Comparison of ENCODE assay signal across 28 cellular contexts in the genomic region with DNA sequence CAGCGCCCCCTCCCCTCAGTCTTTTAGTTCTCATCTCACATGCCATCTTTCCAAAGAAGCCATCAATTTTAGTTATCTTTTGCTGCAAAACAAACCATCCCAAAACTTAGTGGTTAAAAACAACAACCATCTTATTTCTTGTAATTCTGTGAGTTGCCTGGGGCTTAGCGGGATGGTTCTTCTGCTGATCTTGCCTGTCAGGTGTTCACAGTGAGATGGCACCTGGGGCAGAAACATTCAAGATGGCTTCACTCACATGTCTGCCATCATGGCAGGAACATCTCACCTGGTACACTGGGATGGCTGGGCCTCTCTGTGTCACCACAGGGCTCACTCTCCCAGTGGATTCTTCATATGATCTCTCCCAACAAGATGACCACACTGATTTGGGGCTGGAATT.
DNase-seq lines count a peak whose midpoint lies in the region; ATAC-seq, FAIRE-seq and TF ChIP-seq lines count a peak whose summit lies in the region.
"Had no signal": no experiment of that assay in that cellular context is flagged by ENCODE, and none has a peak within 500 bp of the region (broad histone marks: within the 10 kb centered on the region; RNA-seq: fewer than 3 reads in every experiment).

No MANE protein-coding gene starts in this region.

- no peak overlapping the region for H2BK120ac ChIP-seq in H9 (ENCODE audit: low read depth, low read length, poor library complexity, severe bottlenecking)

- no peak overlapping the region for H2AK5ac ChIP-seq in H9 (ENCODE audit: insufficient read length, low read length)

- H3K9me3 ChIP-seq in H9 (ENCODE audit: control insufficient read depth, low read depth, low read length): no peaks in the 10 kb centered on the region
- H3K9me3 ChIP-seq in HepG2 (ENCODE audit: low read length): no peaks in the 10 kb centered on the region
- H3K9me3 ChIP-seq: BE2C, BLaER1 had no signal

- H3K27me3 Mint-ChIP-seq in GM23338 (ENCODE audit: insufficient read depth, low read depth, poor library complexity): peaks cover 18% of the 10 kb centered on the region
- H3K27me3 Mint-ChIP-seq in H9 (ENCODE audit: low read depth): no peaks in the 10 kb centered on the region
- no peaks in the 10 kb centered on the region for H3K27me3 Mint-ChIP-seq in mesothelial cell of epicardium (ENCODE audit: low read depth)

- no peak overlapping the region for H4K91ac ChIP-seq in H9 (ENCODE audit: insufficient read length, low read depth, low read length)

- POLR2A ChIA-PET in HepG2 (lab: Yijun Ruan, JAX): no interaction called here

- no peak overlapping the region for H2BK12ac ChIP-seq in H9 (ENCODE audit: insufficient read length, low read depth, low read length)

- no peak overlapping the region for H3K56ac ChIP-seq in H9 (ENCODE audit: insufficient read length, low read depth, low read length)

- no peak for TF ChIP-seq RAD21 in HepG2 (CRISPR knock-in tag; IDR thresholded peaks at IDR 0.05)

- H3K4me1 Mint-ChIP-seq in GM23338: peaks cover 56% of the 10 kb centered on the region
- peaks cover 48 to 49% of the 10 kb centered on the region in 2 experiments for H3K4me1 Mint-ChIP-seq in H9
- H3K4me1 Mint-ChIP-seq in mesothelial cell of epicardium: no peaks in the 10 kb centered on the region
- H3K4me1 Mint-ChIP-seq: CD4-positive, alpha-beta memory T cell; CD4-positive, CD25-positive, alpha-beta regulatory T cell; CD8-positive, alpha-beta memory T cell had no signal

- no peak overlapping the region for H2BK20ac ChIP-seq in H9 (ENCODE audit: low read depth, low read length, poor library complexity, severe bottlenecking)

- no peaks in the 10 kb centered on the region for H3K79me2 ChIP-seq in GM23338 (replicated peaks; ENCODE audit: insufficient read depth)
- H3K79me2 ChIP-seq in H9 (ENCODE audit: insufficient read depth, low read length): no peaks in the 10 kb centered on the region
- no peaks in the 10 kb centered on the region for H3K79me2 ChIP-seq in HepG2 (ENCODE audit: insufficient read depth, low read length)

- H3K23ac ChIP-seq in H9 (ENCODE audit: insufficient read length, low read depth, low read length): no peak overlapping the region

- no peak for TF ChIP-seq POLR2A in HepG2 (IDR thresholded peaks at IDR 0.05; ENCODE audit: insufficient read depth in 1 of 2, low read depth in 2 of 2, low read length in 2 of 2)

- no TSS peak for BruUV-seq in HepG2 (replicated peaks; lab: Mats Ljungman, UMichigan)

- H3K4me1 ChIP-seq in GM23338 (ENCODE audit: insufficient read depth) (peaks cover 41% of the 10 kb centered on the region), H9 (ENCODE audit: insufficient read depth, low read length) (peaks cover 11% of the 10 kb centered on the region; the same call in 1 of the 2 replicates), HepG2 (ENCODE audit: insufficient read depth, low read length) (no peaks in the 10 kb centered on the region)
- H3K4me1 ChIP-seq: BE2C had no signal

- intact Hi-C loops in HepG2 (cut with micrococcal nuclease; ENCODE audit: unreplicated experiment): no loop called here
- intact Hi-C loops in sciatic nerve (cut with DNase I): no loop called here

- ATAC-seq in GM23338: no peak
- ATAC-seq in HepG2: no peak
- ATAC-seq in sciatic nerve: no peak
- ATAC-seq: GM12878 had no signal

- H4K20me1 ChIP-seq in GM23338 (replicated peaks; ENCODE audit: insufficient read depth) (no peaks in the 10 kb centered on the region), H9 (ENCODE audit: control insufficient read depth, insufficient read depth, insufficient read length) (no peaks in the 10 kb centered on the region), HepG2 (ENCODE audit: insufficient read depth, low read length) (no peaks in the 10 kb centered on the region)
- H4K20me1 ChIP-seq: BLaER1 had no signal

- H2AFZ ChIP-seq in GM23338 (no peak overlapping the region), H9 (ENCODE audit: low read length) (no peak overlapping the region), HepG2 (ENCODE audit: low read length) (no peak overlapping the region)

- TF ChIP-seq CTCF in GM23338 (conservative IDR thresholded peaks at IDR 0.05; ENCODE audit: low read depth in 2 of 2) (no peak), H9 (conservative IDR thresholded peaks at IDR 0.05) (no peak), HepG2 (CRISPR knock-in tag; IDR thresholded peaks at IDR 0.05) (no peak), mesothelial cell of epicardium (IDR thresholded peaks at IDR 0.05; ENCODE audit: unreplicated experiment) (no peak)

- no peak overlapping the region for H4K5ac ChIP-seq in H9 (ENCODE audit: insufficient read length, low read depth, low read length)

- FAIRE-seq in HepG2 (lab: Jason Lieb, UNC): no peak
- FAIRE-seq: A204.1, GM12878, GM12892, GM18507 had no signal

- H2BK5ac ChIP-seq in H9 (ENCODE audit: insufficient read length, low read length): no peak overlapping the region

- H3K27ac Mint-ChIP-seq in GM23338 (no peak overlapping the region), H9 (no peak overlapping the region), mesothelial cell of epicardium (no peak overlapping the region)
- H3K27ac Mint-ChIP-seq: CD14-positive monocyte; CD4-positive, alpha-beta memory T cell; CD8-positive, alpha-beta memory T cell had no signal

- H3K36me3 Mint-ChIP-seq in GM23338 (ENCODE audit: low read depth) (peaks cover 7% of the 10 kb centered on the region), H9 (ENCODE audit: insufficient read depth in 1 of 3, low read depth in 3 of 3) (peaks cover 3 to 8% (median 6%) of the 10 kb centered on the region in 3 experiments; a peak in 5 of 7 replicates), mesothelial cell of epicardium (no peaks in the 10 kb centered on the region)
- H3K36me3 Mint-ChIP-seq: CD14-positive monocyte; CD4-positive, alpha-beta memory T cell; CD4-positive, CD25-positive, alpha-beta regulatory T cell; CD8-positive, alpha-beta memory T cell had no signal

- no peaks in the 10 kb centered on the region; the same call in 1 of the 2 replicates for H3F3A ChIP-seq in GM23338 (replicated peaks; ENCODE audit: low read depth)

- no peak overlapping the region for H3K4ac ChIP-seq in H9 (ENCODE audit: low read depth, low read length)

- no peaks in the 10 kb centered on the region for H3K79me1 ChIP-seq in H9 (ENCODE audit: insufficient read depth, low read depth, low read length, poor library complexity, severe bottlenecking)

- peaks cover 6% of the 10 kb centered on the region; the same call in 1 of the 2 replicates for H3K9me2 ChIP-seq in GM23338 (ENCODE audit: insufficient read depth)

- TF ChIP-seq EP300 in HepG2 (IDR thresholded peaks at IDR 0.05; ENCODE audit: low read depth in 2 of 2, low read length in 2 of 2) (no peak), HepG2 (CRISPR knock-in tag; IDR thresholded peaks at IDR 0.05; ENCODE audit: borderline replicate concordance) (no peak)

- H3K27me3 ChIP-seq in GM23338 (ENCODE audit: insufficient read depth) (0 out of 2 replicates have a peak, but pooled peaks cover 5% of the 10 kb centered on the region), H9 (ENCODE audit: insufficient read depth, low read length) (no peaks in the 10 kb centered on the region), HepG2 (ENCODE audit: control insufficient read depth in 1 of 2, insufficient read depth in 2 of 2, low read length in 2 of 2) (peaks cover 3 to 20% of the 10 kb centered on the region in 2 experiments; a peak in 2 of 5 replicates)
- H3K27me3 ChIP-seq: BLaER1 had no signal

- in situ Hi-C loops in HepG2 (cut with HindIII; ENCODE audit: extremely low pct_ligation_motif_present, low pct_unique_long_range_greater_than_20kb): no loop called here

- peaks cover 7% of the 10 kb centered on the region for H3K9me3 Mint-ChIP-seq in GM23338
- peaks cover 6 to 7% of the 10 kb centered on the region in 2 experiments; a peak in 4 of 5 replicates for H3K9me3 Mint-ChIP-seq in H9
- H3K9me3 Mint-ChIP-seq in mesothelial cell of epicardium: peaks cover 6% of the 10 kb centered on the region
- H3K9me3 Mint-ChIP-seq: CD8-positive, alpha-beta memory T cell had no signal

- no peak overlapping the region; the same call in 2 of the 3 replicates for H3K4me3 Mint-ChIP-seq in GM23338
- no peak overlapping the region for H3K4me3 Mint-ChIP-seq in H9
- no peak overlapping the region for H3K4me3 Mint-ChIP-seq in mesothelial cell of epicardium
- H3K4me3 Mint-ChIP-seq: CD14-positive monocyte; CD4-positive, alpha-beta memory T cell; CD4-positive, CD25-positive, alpha-beta regulatory T cell; CD8-positive, alpha-beta memory T cell had no signal

- H3K18ac ChIP-seq in H9 (ENCODE audit: insufficient read length, low read depth, low read length): no peak overlapping the region

- no peak overlapping the region for H3K4me3 ChIP-seq in GM23338
- H3K4me3 ChIP-seq in HepG2 (replicated peaks in 1 of 3; ENCODE audit: insufficient read depth in 1 of 3, low read depth in 2 of 3, low read length in 3 of 3): no peak overlapping the region
- H3K4me3 ChIP-seq: BLaER1, GM12878 had no signal

- H3K9ac ChIP-seq in H9 (ENCODE audit: extremely low read depth, insufficient read length, low read length): no peak overlapping the region
- H3K9ac ChIP-seq in HepG2 (ENCODE audit: insufficient read depth, low read depth, low read length): no peak overlapping the region
- H3K9ac ChIP-seq: BLaER1 had no signal

- H4K8ac ChIP-seq in H9 (replicated peaks; ENCODE audit: insufficient read length, low read depth, low read length): no peak overlapping the region

- no CpG with 5 or more reads among the region's 2 CpGs for WGBS in H9 (ENCODE audit: extremely low coverage, insufficient read length, low lambda C conversion rate)
- 10% methylated on average over 2 of the region's 2 CpGs for WGBS in HepG2 (ENCODE audit: low lambda C conversion rate)

- no peak overlapping the region for H3T11ph ChIP-seq in H9 (ENCODE audit: low read length)

- no peak for DNase-seq in GM23338 (ENCODE audit: low spot score)
- DNase-seq in H9: peak; percentile 8
- DNase-seq in HepG2 (ENCODE audit: low spot score): no peak
- DNase-seq in sciatic nerve (ENCODE audit: low spot score): peak; percentile 5
- DNase-seq in ureter (ENCODE audit: low spot score): no peak
- no peak for DNase-seq in mesothelial cell of epicardium (ENCODE audit: low spot score in 2 of 2, unreplicated experiment in 2 of 2)
- no peak for DNase-seq in OCI-M2 (lab: John Stamatoyannopoulos, UW; ENCODE audit: unreplicated experiment)
- DNase-seq: 8988T; ACHN; BE2C; C1 segment of cervical spinal cord; CD4-positive, alpha-beta memory T cell; CD4-positive, CD25-positive, alpha-beta regulatory T cell; CD8-positive, alpha-beta memory T cell; COR-L47; DMS 273 treated with DMSO at 0.1 percent for 48 hours; DMS153; DMS53; DMS79; DND-41; EL; GDM1 had no signal

- H3K23me2 ChIP-seq in H9 (ENCODE audit: insufficient read length, low read depth, low read length, poor library complexity, severe bottlenecking): no peaks in the 10 kb centered on the region

- H3K27ac ChIP-seq in GM23338 (ENCODE audit: low read depth): no peak overlapping the region
- no peak overlapping the region for H3K27ac ChIP-seq in H9 (ENCODE audit: insufficient read length, low read depth, low read length)
- H3K27ac ChIP-seq in HepG2 (ENCODE audit: extremely low read length, insufficient read depth, low read length): no peak overlapping the region
- H3K27ac ChIP-seq: BLaER1 had no signal

- 0 out of 2 replicates have a peak, but pooled peaks cover 4% of the 10 kb centered on the region for H3K36me3 ChIP-seq in GM23338 (ENCODE audit: insufficient read depth)
- no peaks in the 10 kb centered on the region for H3K36me3 ChIP-seq in HepG2 (replicated peaks in 1 of 2; ENCODE audit: control insufficient read depth in 1 of 2, insufficient read depth in 2 of 2, low read length in 2 of 2)
- H3K36me3 ChIP-seq: BE2C, BLaER1 had no signal

- CTCF ChIA-PET in HepG2 (lab: Yijun Ruan, JAX; ENCODE audit: low intra/inter-chr PET ratio, low total read pairs): no interaction called here

- H3K14ac ChIP-seq in H9 (ENCODE audit: insufficient read depth, low read length): no peak overlapping the region

- H3K4me2 ChIP-seq in GM23338: no peak overlapping the region
- no peak overlapping the region for H3K4me2 ChIP-seq in H9 (ENCODE audit: insufficient read depth, insufficient read length, low read length)
- H3K4me2 ChIP-seq in HepG2 (ENCODE audit: low read depth, low read length): no peak overlapping the region
- H3K4me2 ChIP-seq: BLaER1 had no signal

- H2BK15ac ChIP-seq in H9 (ENCODE audit: low read depth, low read length): no peak overlapping the region

Comparison
In these comparisons a context has a peak if more than half of its experiments do, and no peak if none do; other contexts are left out.
1. DNase-seq: peak in H9 (single experiment) and sciatic nerve (single experiment); none in GM23338 (single experiment), HepG2 (single experiment), ureter (single experiment), mesothelial cell of epicardium (0 of 2) and OCI-M2 (single experiment).